In genomic region chr3:127377801-127378442, GRCh38 we compare ENCODE assay signal across 18 cellular contexts.
"Had no signal": no experiment of that assay in that cellular context is flagged by ENCODE, and none has a peak within 500 bp of the region (broad histone marks: within the 10 kb centered on the region; RNA-seq: fewer than 3 reads in every experiment).

No MANE protein-coding gene starts in this region.

- ATAC-seq: activated T-cell treated with anti-CD3 and anti-CD28 coated beads, Interleukin-2, amount 50 U/mL, for 72 hours; T-cell had no signal

- FAIRE-seq: TTC549 had no signal

- DNase-seq: activated B cell treated with CpG ODN at 0.5 μM for 24 hours; activated CD4-positive, alpha-beta memory T cell treated with anti-CD3 and anti-CD28 coated beads for 36 hours; activated CD4-positive, alpha-beta T cell treated with anti-CD3 and anti-CD28 coated beads for 1 hour; activated CD4-positive, alpha-beta T cell treated with anti-CD3 and anti-CD28 coated beads, Interleukin-2, amount 10 ng/mL, durations not matched to agents 24 days and 14 days; activated T-cell treated with anti-CD3 and anti-CD28 coated beads, Interleukin-2, amount 50 U/mL, for 72 hours; MM.1S; NCI-H1105; NCI-H1436; NCI-H1694 treated with DMSO at 0.1 percent for 48 hours; NCI-H510A treated with DMSO at 0.1 percent for 48 hours; PC-9; SIG-M5; T-cell; T-helper 2 cell; T1000 had no signal

- H3K27ac ChIP-seq: breast epithelium, PC-9, SK-N-MC had no signal

- H3K27me3 ChIP-seq: breast epithelium had no signal

- H3K4me2 ChIP-seq: PC-9 had no signal

- H2AFZ ChIP-seq: PC-9 had no signal

- H3K4me1 ChIP-seq: breast epithelium had no signal

- H3K4me3 ChIP-seq: breast epithelium, PC-9, SK-N-MC had no signal

- H3K36me3 ChIP-seq: breast epithelium had no signal
